Comparison of ENCODE assay signal across 29 cellular contexts in genomic region chr21:43928230-43928607, GRCh38.
DNase-seq lines count a peak whose midpoint lies in the region; ATAC-seq, FAIRE-seq and TF ChIP-seq lines count a peak whose summit lies in the region.
"Had no signal": no experiment of that assay in that cellular context is flagged by ENCODE, and none has a peak within 500 bp of the region (broad histone marks: within the 10 kb centered on the region; RNA-seq: fewer than 3 reads in every experiment).

No MANE protein-coding gene starts in this region.

- no peak overlapping the region for H2AFZ ChIP-seq in K562 (ENCODE audit: low read depth, low read length)
- no peak overlapping the region for H2AFZ ChIP-seq in HepG2 (ENCODE audit: low read length)

- no peak for ATAC-seq in K562
- ATAC-seq in HepG2, result no peak
- ATAC-seq: lower lobe of right lung; naive thymus-derived CD4-positive, alpha-beta T cell; stimulated activated naive CD8-positive, alpha-beta T cell treated with anti-CD3 and anti-CD28 coated beads, Interleukin-15, amount 100 ng/mL, for 72 hours had no signal

- H3K27ac ChIP-seq in K562 (ENCODE audit: extremely low read depth, low read depth, low read length) (no peak overlapping the region), HepG2 (ENCODE audit: extremely low read length, insufficient read depth, low read length) (no peak overlapping the region), skeletal muscle tissue (ENCODE audit: low read depth, low read length) (peak overlapping the region; percentile 96)
- H3K27ac ChIP-seq: BLaER1, lower lobe of right lung, Peyer's patch, tibial artery, WERI-Rb-1 had no signal

- no peaks in the 10 kb centered on the region for H3K9me1 ChIP-seq in K562 (ENCODE audit: control insufficient read depth, insufficient read depth, low read length)

- no peaks in the 10 kb centered on the region for H3K36me3 ChIP-seq in H7 (replicated peaks; ENCODE audit: control insufficient read depth, insufficient read depth, low read length)
- H3K36me3 ChIP-seq in K562 (ENCODE audit: control insufficient read depth, insufficient read depth, low read length), result peaks cover 55% of the 10 kb centered on the region
- peaks cover 7 to 30% of the 10 kb centered on the region in 2 experiments; a peak in 4 of 5 replicates for H3K36me3 ChIP-seq in HepG2 (replicated peaks in 1 of 2; ENCODE audit: control insufficient read depth in 1 of 2, insufficient read depth in 2 of 2, low read length in 2 of 2)
- H3K36me3 ChIP-seq in skeletal muscle tissue (ENCODE audit: control insufficient read depth in 3 of 3, insufficient read depth in 3 of 3, low read length in 3 of 3), result peaks cover 0 to 7% (median 5%) of the 10 kb centered on the region in 3 donors
- H3K36me3 ChIP-seq: breast epithelium, HAP-1 had no signal

- TF ChIP-seq RAD21 in K562 (CRISPR knock-in tag; conservative IDR thresholded peaks at IDR 0.05 in 1 of 2, IDR thresholded peaks at IDR 0.05 in 1 of 2), result no peak
- TF ChIP-seq RAD21 in HepG2 (CRISPR knock-in tag; IDR thresholded peaks at IDR 0.05), result no peak

- H4K20me1 ChIP-seq in K562 (replicated peaks; ENCODE audit: control insufficient read depth, insufficient read depth, low read length), result peaks cover 4% of the 10 kb centered on the region; the same call in 1 of the 2 replicates
- peaks cover 7% of the 10 kb centered on the region; the same call in 1 of the 2 replicates for H4K20me1 ChIP-seq in HepG2 (ENCODE audit: insufficient read depth, low read length)

- peak overlapping the region in 1 of 2 experiments; percentile 37; a peak in 1 of 4 replicates for H3K9ac ChIP-seq in K562 (ENCODE audit: insufficient read depth in 1 of 2, low read depth in 2 of 2, low read length in 2 of 2)
- H3K9ac ChIP-seq in HepG2 (ENCODE audit: insufficient read depth, low read depth, low read length), result no peak overlapping the region
- peak overlapping the region in 2 of 3 donors; percentile 80 to 88 for H3K9ac ChIP-seq in skeletal muscle tissue (ENCODE audit: low read depth in 1 of 3, low read length in 3 of 3)
- H3K9ac ChIP-seq: BLaER1 had no signal

- TF ChIP-seq POLR2A in K562 (conservative IDR thresholded peaks at IDR 0.05), result no peak
- TF ChIP-seq POLR2A in HepG2 (IDR thresholded peaks at IDR 0.05; ENCODE audit: insufficient read depth in 1 of 2, low read depth in 2 of 2, low read length in 2 of 2), result no peak

- H3K4me2 ChIP-seq in K562 (ENCODE audit: insufficient read depth, low read length), result no peak overlapping the region
- no peak overlapping the region for H3K4me2 ChIP-seq in HepG2 (ENCODE audit: low read depth, low read length)

- H3K79me2 ChIP-seq in K562 (ENCODE audit: control insufficient read depth, insufficient read depth, low read length) (peaks cover 54% of the 10 kb centered on the region), HepG2 (ENCODE audit: insufficient read depth, low read length) (peaks cover 11% of the 10 kb centered on the region)

- no peaks in the 10 kb centered on the region for H3K27me3 ChIP-seq in H7 (ENCODE audit: control insufficient read depth, insufficient read depth, low read length)
- H3K27me3 ChIP-seq in K562 (ENCODE audit: control insufficient read depth in 2 of 2, insufficient read depth in 2 of 2, low read length in 2 of 2), result no peaks in the 10 kb centered on the region
- H3K27me3 ChIP-seq in HepG2 (ENCODE audit: control insufficient read depth in 1 of 2, insufficient read depth in 2 of 2, low read length in 2 of 2), result no peaks in the 10 kb centered on the region
- no peaks in the 10 kb centered on the region for H3K27me3 ChIP-seq in skeletal muscle tissue (ENCODE audit: control insufficient read depth in 3 of 3, insufficient read depth in 3 of 3, low read length in 3 of 3)
- H3K27me3 ChIP-seq: BLaER1, breast epithelium, Peyer's patch, tibial artery had no signal

- 92% methylated on average over 14 of the region's 14 CpGs for WGBS in K562 (ENCODE audit: insufficient coverage, low coverage, missing lambda C conversion rate)
- 95% methylated on average over 14 of the region's 14 CpGs for WGBS in HepG2 (ENCODE audit: low lambda C conversion rate)

- peaks cover 8 to 57% of the 10 kb centered on the region in 2 experiments; a peak in 4 of 5 replicates for H3K4me1 ChIP-seq in K562 (replicated peaks in 1 of 2; ENCODE audit: control insufficient read depth in 2 of 2, insufficient read depth in 2 of 2, low read length in 2 of 2)
- peaks cover 24% of the 10 kb centered on the region for H3K4me1 ChIP-seq in HepG2 (ENCODE audit: insufficient read depth, low read length)
- H3K4me1 ChIP-seq in skeletal muscle tissue (ENCODE audit: control insufficient read depth in 3 of 3, insufficient read depth in 3 of 3, low read length in 3 of 3), result peaks cover 48 to 78% (median 73%) of the 10 kb centered on the region in 3 donors
- H3K4me1 ChIP-seq: breast epithelium had no signal

- POLR2A ChIA-PET in K562 (lab: Yijun Ruan, JAX) (interaction anchor here (1.7 kb wide), 1 partner anchor 44 kb away, joined by 5 read pairs; no protein-coding TSS in a partner anchor), HepG2 (lab: Yijun Ruan, JAX) (no interaction called here)

- H3K9me3 ChIP-seq in K562 (replicated peaks; ENCODE audit: control insufficient read depth, insufficient read depth, low read depth, low read length) (0 out of 2 replicates have a peak, but pooled peaks cover 3% of the 10 kb centered on the region), HepG2 (ENCODE audit: low read length) (no peaks in the 10 kb centered on the region), skeletal muscle tissue (ENCODE audit: control insufficient read depth in 3 of 3, low read length in 3 of 3) (no peaks in the 10 kb centered on the region)
- H3K9me3 ChIP-seq: BLaER1, breast epithelium, Caco-2, HAP-1, lower lobe of right lung, Peyer's patch, tibial artery had no signal

- intact Hi-C loops in K562 (cut with micrococcal nuclease), result no loop called here
- intact Hi-C loops in HepG2 (cut with micrococcal nuclease; ENCODE audit: unreplicated experiment), result no loop called here

- FAIRE-seq in K562 (lab: Jason Lieb, UNC), result no peak
- FAIRE-seq in HepG2 (lab: Jason Lieb, UNC), result no peak
- FAIRE-seq: endothelial cell of umbilical vein, GM12892 had no signal

- no peak overlapping the region for H3K4me3 ChIP-seq in H7 (ENCODE audit: insufficient read depth, low read depth, low read length)
- H3K4me3 ChIP-seq in K562, result no peak overlapping the region
- no peak overlapping the region for H3K4me3 ChIP-seq in HepG2 (replicated peaks in 1 of 3; ENCODE audit: insufficient read depth in 1 of 3, low read depth in 2 of 3, low read length in 3 of 3)
- peak overlapping the region in 2 of 3 donors; percentile 27 to 29 for H3K4me3 ChIP-seq in skeletal muscle tissue (ENCODE audit: low read length in 3 of 3)
- H3K4me3 ChIP-seq: BLaER1, breast epithelium, HAP-1, lower lobe of right lung, Peyer's patch, tibial artery had no signal

- in situ Hi-C loops in K562 (cut with MboI) (no loop called here), HepG2 (cut with HindIII; ENCODE audit: extremely low pct_ligation_motif_present, low pct_unique_long_range_greater_than_20kb) (no loop called here)

- DNase-seq in H7 (peak; percentile 60), K562 (ENCODE audit: extremely low read depth in 1 of 4, low spot score in 3 of 4) (no peak), HepG2 (ENCODE audit: low spot score) (no peak), COR-L47 (lab: John Stamatoyannopoulos, UW) (no peak), AG20443 (ENCODE audit: low spot score) (no peak)
- DNase-seq in activated effector memory CD4-positive, alpha-beta T cell treated with anti-CD3 and anti-CD28 coated beads, Interleukin-2, amount 50 U/mL, for 16 hours, result no peak
- DNase-seq: activated CD4-positive, alpha-beta T cell treated with anti-CD3 and anti-CD28 coated beads, Interleukin-2, amount 10 ng/mL, durations not matched to agents 7 days and 5 days; activated effector memory CD4-positive, alpha-beta T cell treated with Interleukin-2 at 50 U/mL for 16 hours; activated T-cell treated with anti-CD3 and anti-CD28 coated beads, Interleukin-2, amount 50 U/mL, for 1 hour; Caco-2; lower lobe of right lung; midbrain; naive thymus-derived CD4-positive, alpha-beta T cell; NCI-H1048; NCI-H1694; NCI-H446; NCI-H774; Peyer's patch; retina; stimulated activated CD8-positive, alpha-beta memory T cell treated with anti-CD3 and anti-CD28 coated beads, Interleukin-4, amount 100 ng/mL, for 48 hours; stimulated activated naive CD8-positive, alpha-beta T cell treated with anti-CD3 and anti-CD28 coated beads, Interleukin-15, amount 100 ng/mL, for 72 hours; tibial artery; WERI-Rb-1 had no signal

- CTCF ChIA-PET in K562 (lab: Yijun Ruan, JAX; ENCODE audit: low intra/inter-chr PET ratio) (no interaction called here), HepG2 (lab: Yijun Ruan, JAX; ENCODE audit: low intra/inter-chr PET ratio, low total read pairs) (no interaction called here)

- TF ChIP-seq EP300 in K562 (IDR thresholded peaks at IDR 0.05; ENCODE audit: low read length) (no peak), HepG2 (IDR thresholded peaks at IDR 0.05; ENCODE audit: low read depth in 2 of 2, low read length in 2 of 2) (no peak), HepG2 (CRISPR knock-in tag; IDR thresholded peaks at IDR 0.05; ENCODE audit: borderline replicate concordance) (no peak)

- TF ChIP-seq CTCF in K562 (IDR thresholded peaks at IDR 0.05 in 2 of 3, conservative IDR thresholded peaks at IDR 0.05 in 1 of 3; ENCODE audit: insufficient read depth in 2 of 3, low read depth in 1 of 3, low read length in 3 of 3) (no peak), HepG2 (CRISPR knock-in tag; IDR thresholded peaks at IDR 0.05) (no peak)

- BruUV-seq in K562 (replicated peaks; lab: Mats Ljungman, UMichigan), result no TSS peak
- no TSS peak for BruUV-seq in HepG2 (replicated peaks; lab: Mats Ljungman, UMichigan)

TF ChIP-seq in K562, 482 proteins besides CTCF, POLR2A, EP300 and RAD21 (continues in another document):
- TF ChIP-seq ZNF12 (CRISPR knock-in tag; IDR thresholded peaks at IDR 0.05), result no peak
- TF ChIP-seq RNF2 (IDR thresholded peaks at IDR 0.05), result no peak
- no peak for TF ChIP-seq KAT2B (IDR thresholded peaks at IDR 0.05; ENCODE audit: low read depth, low read length)
- no peak for TF ChIP-seq ZZZ3 (IDR thresholded peaks at IDR 0.05)
- no peak for TF ChIP-seq CBFB (CRISPR knock-in tag; IDR thresholded peaks at IDR 0.05)
- no peak for TF ChIP-seq XRCC4 (IDR thresholded peaks at IDR 0.05; ENCODE audit: extremely low read depth, insufficient read depth, insufficient read length)
- TF ChIP-seq ZNF316 (IDR thresholded peaks at IDR 0.05), result peak; percentile 94
- no peak for TF ChIP-seq SMARCE1 (IDR thresholded peaks at IDR 0.05)

TF ChIP-seq in HepG2, 621 proteins besides CTCF, POLR2A, EP300 and RAD21 (continues in another document):
- TF ChIP-seq ZNF225 (CRISPR knock-in tag; IDR thresholded peaks at IDR 0.05), result no peak

Comparison
In these comparisons a context has a peak if more than half of its experiments do, and no peak if none do; other contexts are left out.
1. H3K4me3 ChIP-seq: peak in skeletal muscle tissue (2 of 3); none in H7 (single experiment), K562 (single experiment) and HepG2 (0 of 3).